Comparison of ENCODE assay signal across 8 cellular contexts in genomic region chr9:130940693-130941576, GRCh38. TPM values are rescaled to one million over a fixed set of nuclear protein-coding genes. Genes with fewer than 3 reads are reported as not detected.
DNase-seq lines count a peak whose midpoint lies in the region; ATAC-seq lines count a peak whose summit lies in the region.

No MANE protein-coding gene starts in this region.

- H3K27me3 Mint-ChIP-seq in naive thymus-derived CD8-positive, alpha-beta T cell = peaks cover 20 to 86% (median 36%) of the 10 kb centered on the region in 5 donors

- H3F3A ChIP-seq in GM23248 (ENCODE audit: insufficient read depth) = peaks cover 8% of the 10 kb centered on the region; the same call in 1 of the 2 replicates

- peaks cover 10% of the 10 kb centered on the region; the same call in 1 of the 2 replicates for H3K4me1 ChIP-seq in GM23248 (ENCODE audit: insufficient read depth)

- in situ Hi-C loops in GM23248 (cut with MboI) = no loop called here

- H3K9ac ChIP-seq in GM23248 = no peak overlapping the region

- H3K36me3 Mint-ChIP-seq in naive thymus-derived CD8-positive, alpha-beta T cell = no peaks in the 10 kb centered on the region

- H3K9me2 ChIP-seq in GM23248 (ENCODE audit: insufficient read depth) = no peaks in the 10 kb centered on the region

- H2AFZ ChIP-seq in GM23248 = no peak overlapping the region

- POLR2A ChIA-PET in naive thymus-derived CD8-positive, alpha-beta T cell (lab: Charles Lee) = no interaction called here

- WGBS in GM23248 (ENCODE audit: low coverage in 1 of 2, low lambda C conversion rate in 2 of 2, missing lambda C conversion rate in 2 of 2), 2 experiments = 8% methylated on average over 35 to 36 of the region's 36 CpGs

- no peak overlapping the region for H3K4me2 ChIP-seq in GM23248 (ENCODE audit: unreplicated experiment)

- no peaks in the 10 kb centered on the region for H3K36me3 ChIP-seq in GM23248 (ENCODE audit: low read depth)

- peaks cover 4 to 20% (median 17%) of the 10 kb centered on the region in 4 donors for H3K4me1 Mint-ChIP-seq in naive thymus-derived CD8-positive, alpha-beta T cell

- H3K27ac Mint-ChIP-seq in naive thymus-derived CD8-positive, alpha-beta T cell = peak overlapping the region in 3 of 10 donors; percentile 11 to 79 (median 19)

- DNase-seq in AG20443 (ENCODE audit: low spot score) (peak; percentile 65), GM23248 (peak; percentile 55), NCI-H345 (lab: John Stamatoyannopoulos, UW) (peak; percentile 84), epithelial cell of prostate (ENCODE audit: low read depth, low spot score) (peak; percentile 82)
- DNase-seq in activated CD8-positive, alpha-beta memory T cell treated with anti-CD3 and anti-CD28 coated beads, Interleukin-2, amount 50 U/mL, for 1 hour (ENCODE audit: extremely low read depth) = peak; percentile 20
- peak; percentile 41 to 83 (median 60) for DNase-seq in naive thymus-derived CD8-positive, alpha-beta T cell
- DNase-seq in stimulated activated naive CD4-positive, alpha-beta T cell (lab: John Stamatoyannopoulos, UW) = peak in 5 of 6 experiments; percentile 18 to 69 (median 51)

- H3K27me3 ChIP-seq in GM23248 (replicated peaks; ENCODE audit: insufficient read depth) = peaks cover 13% of the 10 kb centered on the region; the same call in 1 of the 2 replicates

- H3K79me2 ChIP-seq in GM23248 (ENCODE audit: insufficient read depth) = no peaks in the 10 kb centered on the region

- no peak overlapping the region for H3K4me3 ChIP-seq in GM23248

- H3K9me3 Mint-ChIP-seq in naive thymus-derived CD8-positive, alpha-beta T cell = no peaks in the 10 kb centered on the region

- no peaks in the 10 kb centered on the region for H3K9me3 ChIP-seq in GM23248 (ENCODE audit: low read depth)

- H3K27ac ChIP-seq in GM23248 (no peak overlapping the region), epithelial cell of prostate (no peak overlapping the region)

- H4K20me1 ChIP-seq in GM23248 (ENCODE audit: insufficient read depth) = no peaks in the 10 kb centered on the region

- peak overlapping the region in 9 of 10 donors; percentile 18 to 62 (median 52) for H3K4me3 Mint-ChIP-seq in naive thymus-derived CD8-positive, alpha-beta T cell

- ATAC-seq in naive thymus-derived CD8-positive, alpha-beta T cell = peak; percentile 90 to 96
- no peak for ATAC-seq in GM18498 (IDR thresholded peaks at IDR 0.05; ENCODE audit: unreplicated experiment)

RNA-seq across cellular contexts. Expression of gene FIBCD1, which starts 1.9 kb away (rescaled TPM):
- 20.2 and 20.9 TPM in 2 replicates for total RNA-seq in GM23248 (2014; rRNA removed; shearing (Covaris generic))
- polyA plus RNA-seq in GM23248 (2016; fragmentation: Nextera tagmentation; extraction: Ambion mirVana) = 21.4 and 23.7 TPM in 2 replicates
- total RNA-seq in naive thymus-derived CD8-positive, alpha-beta T cell = not detected
- polyA plus RNA-seq in naive thymus-derived CD8-positive, alpha-beta T cell = not detected

RNA-seq across cellular contexts. Expression of gene QRFP, which starts 44.3 kb away (rescaled TPM):
- total RNA-seq in GM23248 (2014; rRNA removed; shearing (Covaris generic)) = not detected in 2 replicates
- 0.18 and 0.53 TPM in 2 replicates for polyA plus RNA-seq in GM23248 (2016; fragmentation: Nextera tagmentation; extraction: Ambion mirVana)
- not detected for total RNA-seq in naive thymus-derived CD8-positive, alpha-beta T cell
- polyA plus RNA-seq in naive thymus-derived CD8-positive, alpha-beta T cell = not detected

Comparison
In these comparisons a context has a peak if more than half of its experiments do, and no peak if none do; other contexts are left out.
1. DNase-seq: peak in every context shown above with its lines; median percentile 84 in NCI-H345; 82 in epithelial cell of prostate; 65 in AG20443; 60 in naive thymus-derived CD8-positive, alpha-beta T cell; 55 in GM23248; 51 in stimulated activated naive CD4-positive, alpha-beta T cell; 20 in activated CD8-positive, alpha-beta memory T cell treated with anti-CD3 and anti-CD28 coated beads, Interleukin-2, amount 50 U/mL, for 1 hour.
2. RNA of gene FIBCD1, which starts 1.9 kb away (total RNA-seq): 20.2 to 20.9 TPM in GM23248; not detected in naive thymus-derived CD8-positive, alpha-beta T cell; every median in the first group is over 10 times any median in the second.